35 cellular contexts compared by ENCODE assay signal in the genomic region with DNA sequence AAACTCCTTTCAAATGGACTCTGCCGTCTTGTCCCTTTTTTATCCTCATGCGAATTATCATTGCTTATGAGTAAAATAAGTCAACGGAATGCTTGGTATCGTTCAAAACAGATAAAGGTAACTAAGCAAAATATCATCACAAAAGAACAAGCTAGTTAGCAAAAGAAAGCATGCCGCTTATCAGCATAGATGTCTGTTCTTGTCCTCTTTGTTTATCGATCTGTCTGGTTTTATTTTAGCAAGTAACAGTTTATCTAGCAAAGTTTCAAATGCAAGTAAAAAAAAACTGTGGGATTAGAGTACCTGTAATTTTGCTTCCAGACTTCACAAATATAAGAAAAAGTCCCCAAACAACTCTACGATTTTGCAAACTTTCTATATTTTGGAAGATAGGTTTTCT.
"Had no signal": no experiment of that assay in that cellular context is flagged by ENCODE, and none has a peak within 500 bp of the region (broad histone marks: within the 10 kb centered on the region; RNA-seq: fewer than 3 reads in every experiment).

No MANE protein-coding gene starts in this region.

- H3K9me3 ChIP-seq: adrenal gland, ascending aorta, body of pancreas, breast epithelium had no signal

- H3K27me3 ChIP-seq: adrenal gland, ascending aorta, body of pancreas, brain microvascular endothelial cell, breast epithelium, cardiac muscle cell had no signal

- DNase-seq: activated effector memory CD4-positive, alpha-beta T cell treated with anti-CD3 and anti-CD28 coated beads, Interleukin-2, amount 50 U/mL, for 16 hours; activated effector memory CD4-positive, alpha-beta T cell treated with Interleukin-2 at 50 U/mL for 16 hours; activated gamma-delta T cell; activated gamma-delta T cell treated with Interleukin-2 at 50 U/mL for 16 hours; activated naive CD4-positive, alpha-beta T cell; activated naive CD4-positive, alpha-beta T cell treated with anti-CD3 and anti-CD28 coated beads for 36 hours; activated naive CD4-positive, alpha-beta T cell treated with anti-CD3 and anti-CD28 coated beads, Interleukin-2, amount 10 ng/mL, durations not matched to agents 7 days and 5 days; activated naive CD4-positive, alpha-beta T cell treated with anti-CD3 and anti-CD28 coated beads, Interleukin-2, amount 50 U/mL, for 16 hours; activated naive CD4-positive, alpha-beta T cell treated with Interleukin-2 at 50 U/mL for 16 hours; activated naive CD8-positive, alpha-beta T cell treated with anti-CD3 and anti-CD28 coated beads for 36 hours; activated naive CD8-positive, alpha-beta T cell treated with anti-CD3 and anti-CD28 coated beads, Interleukin-2, amount 10 ng/mL, durations not matched to agents 7 days and 5 days; activated naive CD8-positive, alpha-beta T cell treated with anti-CD3 and anti-CD28 coated beads, Interleukin-2, amount 50 U/mL, for 24 hours; activated T-cell treated with anti-CD3 and anti-CD28 coated beads for 4 hours; activated T-cell treated with anti-CD3 and anti-CD28 coated beads, Interleukin-2, amount 50 U/mL, for 1 hour; activated T-cell treated with anti-CD3 and anti-CD28 coated beads, Interleukin-2, amount 50 U/mL, for 24 hours; activated T-cell treated with anti-CD3 and anti-CD28 coated beads, Interleukin-2, amount 50 U/mL, for 4 hours; activated T-cell treated with anti-CD3 and anti-CD28 coated beads, Interleukin-2, amount 50 U/mL, for 48 hours; activated T-cell treated with anti-CD3 and anti-CD28 coated beads, Interleukin-2, amount 50 U/mL, for 72 hours; adrenal gland; amniotic stem cell; amygdala; anterior cingulate cortex; aorta; body of pancreas; brain microvascular endothelial cell; caudate nucleus; central memory CD4-positive, alpha-beta T cell; cerebellar nuclear complex had no signal

- H3K27ac ChIP-seq: adrenal gland, ascending aorta, body of pancreas, brain microvascular endothelial cell, breast epithelium, cardiac muscle cell had no signal

- ATAC-seq: activated naive CD4-positive, alpha-beta T cell treated with anti-CD3 and anti-CD28 coated beads, Interleukin-2, amount 50 U/mL, for 72 hours; activated naive CD8-positive, alpha-beta T cell treated with anti-CD3 and anti-CD28 coated beads, Interleukin-2, amount 50 U/mL, for 24 hours; activated T-cell treated with anti-CD3 and anti-CD28 coated beads, Interleukin-2, amount 50 U/mL, for 4 hours; activated T-cell treated with anti-CD3 and anti-CD28 coated beads, Interleukin-2, amount 50 U/mL, for 72 hours; activated T-helper 17 cell treated with anti-CD3 and anti-CD28 coated beads, Interleukin-2, amount 50 U/mL, for 72 hours; body of pancreas had no signal

- H3K4me1 ChIP-seq: adrenal gland, ascending aorta, body of pancreas, breast epithelium had no signal

- H3K4me3 ChIP-seq: adrenal gland, ascending aorta, body of pancreas, breast epithelium, cardiac muscle cell had no signal

- H3K36me3 ChIP-seq: adrenal gland, ascending aorta, brain microvascular endothelial cell, breast epithelium, cardiac muscle cell had no signal

- FAIRE-seq: astrocyte, bronchial epithelial cell had no signal
